10 cellular contexts compared by ENCODE assay signal in the genomic region with DNA sequence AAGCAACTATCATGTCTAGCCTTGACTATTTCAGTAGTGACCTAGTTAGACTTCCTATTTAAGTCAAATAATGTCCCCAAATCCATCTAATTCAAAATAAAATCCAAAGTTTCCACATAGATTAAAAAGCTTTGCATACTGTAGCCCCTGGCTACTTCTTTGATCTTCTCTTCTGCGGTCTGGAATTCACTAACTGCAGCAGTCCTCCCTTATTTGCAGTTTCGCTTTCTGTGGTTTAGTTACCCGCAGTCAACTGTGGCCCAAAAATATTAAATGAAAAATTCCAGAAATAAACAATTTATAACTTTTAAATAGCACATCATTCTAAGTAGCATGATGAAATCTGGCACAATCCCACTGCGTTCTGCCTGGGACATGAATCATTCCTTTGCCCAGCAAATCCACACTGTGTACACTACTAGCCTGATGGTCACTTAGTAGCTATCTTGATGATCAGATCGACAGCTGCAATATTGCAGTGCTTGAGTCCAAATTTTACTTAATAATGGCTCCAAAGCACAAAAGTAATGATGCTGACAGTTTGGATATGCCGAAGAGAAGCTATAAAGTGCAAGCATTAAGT.
DNase-seq lines count a peak whose midpoint lies in the region; ATAC-seq, FAIRE-seq and TF ChIP-seq lines count a peak whose summit lies in the region.
"Had no signal": no experiment of that assay in that cellular context is flagged by ENCODE, and none has a peak within 500 bp of the region (broad histone marks: within the 10 kb centered on the region; RNA-seq: fewer than 3 reads in every experiment).

No MANE protein-coding gene starts in this region.

- no peaks in the 10 kb centered on the region for H3K27me3 Mint-ChIP-seq in activated T-cell treated with anti-CD3 and anti-CD28 coated beads, Interleukin-2, amount 50 U/mL, for 4 hours (ENCODE audit: low read depth)

- peak overlapping the region in 3 of 4 donors; percentile 17 to 32 (median 31) for H3K4me3 ChIP-seq in sigmoid colon

- H3K4me1 Mint-ChIP-seq in activated T-cell treated with anti-CD3 and anti-CD28 coated beads, Interleukin-2, amount 50 U/mL, for 4 hours (ENCODE audit: low read depth) = peaks cover 6% of the 10 kb centered on the region

- no peak for TF ChIP-seq CTCF in sigmoid colon (IDR thresholded peaks at IDR 0.05)

- H3K9me3 ChIP-seq in sigmoid colon = no peaks in the 10 kb centered on the region

- H3K4me3 Mint-ChIP-seq in activated T-cell treated with anti-CD3 and anti-CD28 coated beads, Interleukin-2, amount 50 U/mL, for 4 hours = no peak overlapping the region

- no peaks in the 10 kb centered on the region for H3K9me3 Mint-ChIP-seq in activated T-cell treated with anti-CD3 and anti-CD28 coated beads, Interleukin-2, amount 50 U/mL, for 4 hours

- DNase-seq in ELF-1 (ENCODE audit: low read depth, low spot score) = peak; percentile 5
- DNase-seq in SW480 (ENCODE audit: low spot score) = peak; percentile 23
- DNase-seq in fibroblast of the conjunctiva (ENCODE audit: low read depth) = peak; percentile 96
- no peak for DNase-seq in sigmoid colon
- DNase-seq in activated T-cell treated with anti-CD3 and anti-CD28 coated beads, Interleukin-2, amount 50 U/mL, for 4 hours = no peak
- no peak for DNase-seq in HTR-8/SVneo (ENCODE audit: insufficient read length, low spot score)
- DNase-seq: activated CD4-positive, CD25-positive, alpha-beta regulatory T cell treated with anti-CD3 and anti-CD28 coated beads, Interleukin-2, amount 50 U/mL, for 72 hours; occipital lobe had no signal

- no peak for TF ChIP-seq EP300 in sigmoid colon (IDR thresholded peaks at IDR 0.05)

- no peak for TF ChIP-seq POLR2A in sigmoid colon (IDR thresholded peaks at IDR 0.05)

- no peak for FAIRE-seq in HTR-8/SVneo (lab: Jason Lieb, UNC)

- 73 to 89% methylated on average over 6 of the region's 6 CpGs for WGBS in sigmoid colon, 2 donors

- peak overlapping the region in 2 of 4 donors; percentile 44 to 69 for H3K27ac ChIP-seq in sigmoid colon

- peaks cover 0 to 15% (median 6%) of the 10 kb centered on the region in 4 donors for H3K4me1 ChIP-seq in sigmoid colon

- H3K36me3 Mint-ChIP-seq in activated T-cell treated with anti-CD3 and anti-CD28 coated beads, Interleukin-2, amount 50 U/mL, for 4 hours (ENCODE audit: insufficient read depth) = peaks cover 2% of the 10 kb centered on the region

- H3K36me3 ChIP-seq in sigmoid colon = no peaks in the 10 kb centered on the region

- intact Hi-C loops in sigmoid colon (cut with DNase I) = no loop called here

- ATAC-seq in HG02642 (IDR thresholded peaks at IDR 0.05; ENCODE audit: poor library complexity, unreplicated experiment) (no peak), HG03520 (IDR thresholded peaks at IDR 0.05; ENCODE audit: unreplicated experiment) (no peak)
- no peak for ATAC-seq in activated T-cell treated with anti-CD3 and anti-CD28 coated beads, Interleukin-2, amount 50 U/mL, for 4 hours

- H3K27me3 ChIP-seq in sigmoid colon = no peaks in the 10 kb centered on the region

Comparison
In these comparisons a context has a peak if more than half of its experiments do, and no peak if none do; other contexts are left out.
1. DNase-seq: peak in ELF-1 (single experiment), SW480 (single experiment) and fibroblast of the conjunctiva (single experiment); none in sigmoid colon (single experiment), activated T-cell treated with anti-CD3 and anti-CD28 coated beads, Interleukin-2, amount 50 U/mL, for 4 hours (single experiment) and HTR-8/SVneo (single experiment).